ENCODE assay signal across 8 cellular contexts in the genomic region with DNA sequence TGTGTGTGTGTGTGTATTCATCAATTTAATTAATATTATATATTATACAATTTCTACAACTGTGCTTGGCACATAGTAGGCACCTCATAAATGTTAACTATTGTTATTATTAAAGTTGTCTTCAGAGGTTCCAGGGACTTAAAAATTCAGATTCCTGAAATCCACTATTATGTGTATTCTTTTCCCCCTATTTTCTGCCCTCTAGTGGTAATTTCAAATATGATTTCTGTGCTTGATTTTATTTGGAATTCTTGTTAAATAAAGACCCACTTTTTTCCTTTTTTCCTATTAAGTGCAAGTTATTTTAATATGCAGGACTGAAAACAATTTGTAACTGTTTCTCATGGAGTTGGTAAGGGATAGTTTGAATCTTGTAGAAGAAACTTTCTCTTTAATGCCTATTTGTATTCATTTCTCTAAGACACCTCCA.
A peak's percentile ranks its signal among the peaks of the same experiment; 100 is the strongest.
DNase-seq lines count a peak whose midpoint lies in the region; ATAC-seq and TF ChIP-seq lines count a peak whose summit lies in the region.
"Not testable (repeated sequence)": the region's sequence is repeated elsewhere in the genome, so short reads cannot be mapped to it uniquely, and the experiment has no call there.

No MANE protein-coding gene starts in this region.

- not testable (repeated sequence) for H4K20me1 ChIP-seq in IMR-90 (ENCODE audit: insufficient read depth, low read length)

- not testable (repeated sequence) for H3K4me3 Mint-ChIP-seq in CD4-positive, alpha-beta T cell; WTC11; naive B cell

- H3K23ac ChIP-seq in IMR-90 (ENCODE audit: low read depth, low read length) = not testable (repeated sequence)

- H3K9me3 ChIP-seq in CD4-positive, alpha-beta T cell (ENCODE audit: control insufficient read depth, low read length); IMR-90 (ENCODE audit: control insufficient read depth, insufficient read depth, low read length); colonic mucosa; cardiac muscle cell (ENCODE audit: low read depth): not testable (repeated sequence)

- dilution Hi-C loops in IMR-90 (cut with HindIII; ENCODE audit: low sequenced_read_pairs, unreplicated experiment) = not testable (repeated sequence)

- not testable (repeated sequence) for H3K4ac ChIP-seq in IMR-90 (ENCODE audit: low read depth, low read length)

- not testable (repeated sequence) for H2AK9ac ChIP-seq in IMR-90 (replicated peaks; ENCODE audit: low read depth, low read length, poor library complexity)

- H3K27me3 Mint-ChIP-seq in CD4-positive, alpha-beta T cell; WTC11 (ENCODE audit: low read depth); naive B cell: not testable (repeated sequence)

- not testable (repeated sequence) for H3K27ac ChIP-seq in CD4-positive, alpha-beta T cell (ENCODE audit: low read depth, low read length); IMR-90 (ENCODE audit: insufficient read depth, low read length); colonic mucosa; cardiac muscle cell

- H3K4me3 ChIP-seq in IMR-90 (ENCODE audit: insufficient read depth, low read depth, low read length); colonic mucosa; cardiac muscle cell: not testable (repeated sequence)

- not testable (repeated sequence) for H2BK20ac ChIP-seq in IMR-90 (ENCODE audit: low read depth, low read length)

- not testable (repeated sequence) for TF ChIP-seq RAD21 in IMR-90 (IDR thresholded peaks at IDR 0.05; ENCODE audit: low read length)

- H3K4me1 ChIP-seq in IMR-90 (ENCODE audit: control insufficient read depth, insufficient read depth, low read length); colonic mucosa; cardiac muscle cell (ENCODE audit: low read depth): not testable (repeated sequence)

- BruUV-seq in IMR-90 (replicated peaks; lab: Mats Ljungman, UMichigan) = not testable (repeated sequence)

- H3K9me1 ChIP-seq in IMR-90 (ENCODE audit: insufficient read depth, low read length) = not testable (repeated sequence)

- H2BK120ac ChIP-seq in IMR-90 (ENCODE audit: low read depth, low read length) = not testable (repeated sequence)

- not testable (repeated sequence) for DNase-seq in CD4-positive, alpha-beta T cell; IMR-90; WTC11 (ENCODE audit: low spot score); colonic mucosa; cardiac muscle cell (ENCODE audit: low read depth in 1 of 2, low spot score in 1 of 2)
- peak; percentile 4 for DNase-seq in NCI-H748 treated with DMSO at 0.1 percent for 48 hours (lab: John Stamatoyannopoulos, UW)
- peak; percentile 12 for DNase-seq in naive B cell
- peak; percentile 0 for DNase-seq in stromal cell of bone marrow (ENCODE audit: low read depth)

- not testable (repeated sequence) for H4K8ac ChIP-seq in IMR-90 (ENCODE audit: low read depth in 2 of 2, low read length in 2 of 2)

- not testable (repeated sequence) for H2BK15ac ChIP-seq in IMR-90 (ENCODE audit: low read depth, low read length)

- H3K36me3 ChIP-seq in IMR-90 (ENCODE audit: control insufficient read depth, insufficient read depth, low read length); colonic mucosa; cardiac muscle cell: not testable (repeated sequence)

- CTCF ChIA-PET in CD4-positive, alpha-beta T cell (lab: Charles Lee) = interaction anchor here (0.7 to 0.9 kb wide), 3 partner anchors 67 to 151 kb away, joined by 3 read pairs; no protein-coding TSS in a partner anchor
- CTCF ChIA-PET in IMR-90 (lab: Yijun Ruan, JAX) (interaction anchor here (0.7 kb wide), 1 partner anchor 276 kb away, joined by 3 read pairs; no protein-coding TSS in a partner anchor), WTC11 (lab: Charles Lee) (interaction anchor here (0.6 to 1.2 kb wide), 4 partner anchors 72 to 351 kb away, joined by 3 to 5 read pairs (median 4); a partner anchor contains a TSS)

- not testable (repeated sequence) for H2AK5ac ChIP-seq in IMR-90 (ENCODE audit: low read depth, low read length)

- TF ChIP-seq POLR2A in IMR-90 (IDR thresholded peaks at IDR 0.05; ENCODE audit: low read depth, low read length) = not testable (repeated sequence)

- H3K9me3 Mint-ChIP-seq in CD4-positive, alpha-beta T cell; naive B cell: not testable (repeated sequence)
- peaks cover 25% of the 10 kb centered on the region for H3K9me3 Mint-ChIP-seq in WTC11

- not testable (repeated sequence) for H3K36me3 Mint-ChIP-seq in CD4-positive, alpha-beta T cell (ENCODE audit: low read depth); WTC11; naive B cell

- not testable (repeated sequence) for H2AFZ ChIP-seq in IMR-90 (replicated peaks; ENCODE audit: low read length, poor library complexity)

- POLR2A ChIA-PET in CD4-positive, alpha-beta T cell (lab: Charles Lee) = interaction anchor here (1.0 kb wide), 1 partner anchor 72 kb away, joined by 5 read pairs; a partner anchor contains a TSS
- POLR2A ChIA-PET in IMR-90 (lab: Charles Lee; ENCODE audit: unreplicated experiment); WTC11 (lab: Charles Lee): not testable (repeated sequence)

- H3K4me1 Mint-ChIP-seq in CD4-positive, alpha-beta T cell (ENCODE audit: low read depth) = peaks cover 10% of the 10 kb centered on the region
- not testable (repeated sequence) for H3K4me1 Mint-ChIP-seq in WTC11, naive B cell

- H3K9ac ChIP-seq in IMR-90 (ENCODE audit: low read depth, low read length); colonic mucosa (ENCODE audit: low read depth in 2 of 2, low read length in 2 of 2): not testable (repeated sequence)

- H3K14ac ChIP-seq in IMR-90 (replicated peaks; ENCODE audit: low read depth, low read length) = not testable (repeated sequence)

- H3K27ac Mint-ChIP-seq in CD4-positive, alpha-beta T cell; WTC11; naive B cell: not testable (repeated sequence)

- not testable (repeated sequence) for H3K27me3 ChIP-seq in CD4-positive, alpha-beta T cell (ENCODE audit: control insufficient read depth, insufficient read depth, low read length); IMR-90 (ENCODE audit: control insufficient read depth, insufficient read depth, low read length); colonic mucosa; cardiac muscle cell

- not testable (repeated sequence) for ATAC-seq in CD4-positive, alpha-beta T cell (ENCODE audit: poor library complexity); IMR-90 (ENCODE audit: low read depth); WTC11; naive B cell (ENCODE audit: low read depth in 2 of 2)

- not testable (repeated sequence) for H3K18ac ChIP-seq in IMR-90 (ENCODE audit: low read depth, low read length)

- H4K91ac ChIP-seq in IMR-90 (ENCODE audit: insufficient read depth, low read depth, low read length) = not testable (repeated sequence)

- intact Hi-C loops in CD4-positive, alpha-beta T cell (cut with DNase I, micrococcal nuclease) = loop anchor here (1.0 to 10.0 kb wide), 3 partner anchors 72 to 232 kb away; a partner anchor contains a TSS
- intact Hi-C loops in IMR-90 (cut with micrococcal nuclease) = loop anchor here (5.0 kb wide), 1 partner anchor 239 kb away; no protein-coding TSS in a partner anchor
- intact Hi-C loops in colonic mucosa (cut with DNase I) = loop anchor here (10.0 kb wide), 1 partner anchor 242 kb away; no protein-coding TSS in a partner anchor

- not testable (repeated sequence) for H2BK5ac ChIP-seq in IMR-90 (ENCODE audit: low read depth, low read length, poor library complexity, severe bottlenecking)

- not testable (repeated sequence) for H3K79me1 ChIP-seq in IMR-90 (ENCODE audit: low read depth in 1 of 2, low read length in 2 of 2)

- in situ Hi-C loops in IMR-90 (cut with MboI; ENCODE audit: low sequenced_read_pairs) = not testable (repeated sequence)

- TF ChIP-seq CTCF in CD4-positive, alpha-beta T cell (IDR thresholded peaks at IDR 0.05) = peak; percentile 61
- TF ChIP-seq CTCF in IMR-90 (conservative IDR thresholded peaks at IDR 0.05; ENCODE audit: low read depth, low read length) = 0 out of 2 replicates have a peak, but pooled peaks have one; percentile 20
- 0 out of 2 replicates have a peak, but pooled peaks have one; percentile 15 for TF ChIP-seq CTCF in WTC11 (IDR thresholded peaks at IDR 0.05)
- TF ChIP-seq CTCF in colonic mucosa (IDR thresholded peaks at IDR 0.05) = peak; percentile 21
- peak; percentile 14 for TF ChIP-seq CTCF in cardiac muscle cell (IDR thresholded peaks at IDR 0.05; ENCODE audit: low read depth, low read length)

- not testable (repeated sequence) for H3K4me2 ChIP-seq in IMR-90 (ENCODE audit: low read depth, low read length)

- H4K5ac ChIP-seq in IMR-90 (ENCODE audit: low read depth, low read length) = not testable (repeated sequence)

- H3K56ac ChIP-seq in IMR-90 (ENCODE audit: extremely low read depth, insufficient read depth, low read length) = not testable (repeated sequence)
